1 cellular context compared by ENCODE assay signal in genomic region chr22:40498454-40499186, GRCh38.
A peak's percentile ranks its signal among the peaks of the same experiment; 100 is the strongest.
TF ChIP-seq lines count a peak whose summit lies in the region.

No MANE protein-coding gene starts in this region.

TF ChIP-seq in HepG2, 621 proteins besides CTCF, POLR2A, EP300 and RAD21 (continued from another document and continues in another):
- TF ChIP-seq ZBTB46 (CRISPR knock-in tag; IDR thresholded peaks at IDR 0.05; ENCODE audit: borderline replicate concordance) (no peak), HNF1B (CRISPR knock-in tag; IDR thresholded peaks at IDR 0.05) (peak; percentile 79), MED1 (CRISPR knock-in tag; IDR thresholded peaks at IDR 0.05) (peak; percentile 82), ZNF652 (CRISPR knock-in tag; IDR thresholded peaks at IDR 0.05; ENCODE audit: borderline replicate concordance, low read depth) (no peak), MIER3 (CRISPR knock-in tag; IDR thresholded peaks at IDR 0.05; ENCODE audit: borderline replicate concordance) (peak; percentile 71; the same call in 1 of the 2 replicates), E2F2 (CRISPR knock-in tag; IDR thresholded peaks at IDR 0.05; ENCODE audit: borderline replicate concordance) (no peak), ARID4A (CRISPR knock-in tag; IDR thresholded peaks at IDR 0.05; ENCODE audit: borderline replicate concordance) (peak; percentile 37; the same call in 1 of the 2 replicates), SP140L (CRISPR knock-in tag; IDR thresholded peaks at IDR 0.05; ENCODE audit: borderline replicate concordance) (no peak), ZFP36 (IDR thresholded peaks at IDR 0.05; ENCODE audit: borderline replicate concordance, low read depth, low read length, partially characterized antibody) (no peak), TIGD3 (CRISPR knock-in tag; IDR thresholded peaks at IDR 0.05; ENCODE audit: borderline replicate concordance) (no peak), CHD2 (IDR thresholded peaks at IDR 0.05; ENCODE audit: low read depth, low read length) (no peak), NFYB (CRISPR knock-in tag; IDR thresholded peaks at IDR 0.05) (peak; percentile 49; the same call in 1 of the 2 replicates), IRF9 (CRISPR knock-in tag; IDR thresholded peaks at IDR 0.05; ENCODE audit: borderline replicate concordance) (no peak), ZNF768 (CRISPR knock-in tag; IDR thresholded peaks at IDR 0.05) (no peak), PHF8 (CRISPR knock-in tag; IDR thresholded peaks at IDR 0.05) (no peak), ZNF225 (CRISPR knock-in tag; IDR thresholded peaks at IDR 0.05) (no peak), ZNF615 (CRISPR knock-in tag; IDR thresholded peaks at IDR 0.05; ENCODE audit: borderline replicate concordance) (no peak), ELF4 (CRISPR knock-in tag; IDR thresholded peaks at IDR 0.05; ENCODE audit: borderline replicate concordance) (no peak), FOXK2 (IDR thresholded peaks at IDR 0.05) (no peak; the same call in 1 of the 2 replicates), ZNF710 (CRISPR knock-in tag; IDR thresholded peaks at IDR 0.05; ENCODE audit: borderline replicate concordance) (no peak), MATR3 (CRISPR knock-in tag; IDR thresholded peaks at IDR 0.05) (no peak), ZNF12 (CRISPR knock-in tag; IDR thresholded peaks at IDR 0.05) (peak; percentile 75; the same call in 1 of the 2 replicates), PAXIP1 (CRISPR knock-in tag; conservative IDR thresholded peaks at IDR 0.05) (peak; percentile 87), ZBTB8A (CRISPR knock-in tag; IDR thresholded peaks at IDR 0.05; ENCODE audit: borderline replicate concordance, low read depth) (no peak), ZNF775 (CRISPR knock-in tag; IDR thresholded peaks at IDR 0.05; ENCODE audit: borderline replicate concordance) (no peak), JARID2 (CRISPR knock-in tag; IDR thresholded peaks at IDR 0.05; ENCODE audit: insufficient replicate concordance) (no peak), ATF2 (CRISPR knock-in tag; IDR thresholded peaks at IDR 0.05) (no peak; the same call in 1 of the 2 replicates), SNRNP70 (IDR thresholded peaks at IDR 0.05; ENCODE audit: low read depth, low read length) (no peak), MEF2D (CRISPR knock-in tag; IDR thresholded peaks at IDR 0.05) (peak; percentile 67; the same call in 1 of the 2 replicates), MAZ (IDR thresholded peaks at IDR 0.05; ENCODE audit: borderline replicate concordance, low read depth, low read length) (no peak), MAZ (CRISPR knock-in tag; IDR thresholded peaks at IDR 0.05; ENCODE audit: low read depth) (no peak), AHR (CRISPR knock-in tag; IDR thresholded peaks at IDR 0.05) (no peak), TMF1 (CRISPR knock-in tag; IDR thresholded peaks at IDR 0.05; ENCODE audit: low read depth) (no peak), MYPOP (CRISPR knock-in tag; IDR thresholded peaks at IDR 0.05) (no peak), ZNF7 (CRISPR knock-in tag; IDR thresholded peaks at IDR 0.05) (no peak), ZNF850 (CRISPR knock-in tag; conservative IDR thresholded peaks at IDR 0.05) (no peak), ZNF766 (CRISPR knock-in tag; IDR thresholded peaks at IDR 0.05; ENCODE audit: borderline replicate concordance) (no peak), KDM2A (CRISPR knock-in tag; IDR thresholded peaks at IDR 0.05; ENCODE audit: borderline replicate concordance, low read depth) (no peak), GABPB1 (CRISPR knock-in tag; IDR thresholded peaks at IDR 0.05) (no peak; the same call in 1 of the 2 replicates), MLX (CRISPR knock-in tag; IDR thresholded peaks at IDR 0.05) (peak; percentile 89), MAFG (CRISPR knock-in tag; IDR thresholded peaks at IDR 0.05) (no peak), ZNF629 (CRISPR knock-in tag; conservative IDR thresholded peaks at IDR 0.05) (no peak)
